ENCODE assay signal across 14 cellular contexts in the genomic region with DNA sequence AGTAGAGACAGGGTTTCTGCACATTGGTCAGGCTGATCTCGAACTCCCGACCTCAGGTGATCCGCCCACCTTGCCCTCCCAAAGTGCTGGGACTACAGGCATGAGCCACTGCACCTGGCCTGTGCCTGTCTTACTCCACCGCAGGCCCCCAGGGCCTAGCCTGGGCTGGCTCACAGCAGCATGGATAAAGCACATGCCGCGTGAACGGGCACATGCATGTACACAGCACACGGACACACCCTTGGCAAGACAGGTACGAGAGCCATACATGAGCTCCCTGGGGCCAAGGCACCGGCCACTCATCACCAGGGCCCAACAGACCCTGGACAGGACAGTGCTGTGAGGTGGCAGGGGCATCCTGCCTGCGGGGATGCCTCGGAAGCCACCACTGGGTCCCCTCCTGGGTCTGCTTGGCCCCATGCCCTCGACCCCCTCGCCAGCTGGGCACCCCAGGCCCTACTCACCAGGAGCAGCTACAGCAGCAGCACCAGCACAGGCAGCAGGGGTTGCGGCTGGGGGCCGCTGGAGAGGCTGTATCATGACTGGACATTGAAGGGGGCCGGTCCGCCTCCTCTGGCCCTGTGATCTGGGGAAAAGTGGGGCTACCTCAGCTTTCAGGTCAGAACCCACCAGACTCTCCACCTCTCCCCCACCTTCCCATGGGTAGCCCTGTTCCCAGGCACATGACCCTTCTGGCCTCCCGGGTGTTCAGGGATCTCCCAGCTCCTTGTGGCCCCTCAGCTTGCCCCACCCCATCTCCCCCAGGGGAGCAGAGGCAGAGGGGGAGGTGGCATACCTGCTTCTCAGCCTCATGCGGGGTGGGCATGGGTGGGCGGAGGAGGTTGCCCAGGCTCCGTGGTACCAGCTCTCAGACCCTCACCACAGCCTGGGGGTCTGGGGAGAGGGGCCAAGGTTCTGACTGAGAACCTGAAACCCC. TPM values are rescaled to one million over a fixed set of nuclear protein-coding genes. Genes with fewer than 3 reads are reported as not detected.
A peak's percentile ranks its signal among the peaks of the same experiment; 100 is the strongest.
DNase-seq lines count a peak whose midpoint lies in the region; ATAC-seq, FAIRE-seq and TF ChIP-seq lines count a peak whose summit lies in the region.
"Had no signal": no experiment of that assay in that cellular context is flagged by ENCODE, and none has a peak within 500 bp of the region (broad histone marks: within the 10 kb centered on the region; RNA-seq: fewer than 3 reads in every experiment).

No MANE protein-coding gene starts in this region.

- intact Hi-C loops in CD4-positive, alpha-beta T cell (cut with DNase I, micrococcal nuclease) = loop anchor here in 1 of 2 experiments (5.0 kb wide), 1 partner anchor 34 kb away; no protein-coding TSS in a partner anchor
- intact Hi-C loops in natural killer cell (cut with micrococcal nuclease) = no loop called here

- H3K36me3 Mint-ChIP-seq in CD4-positive, alpha-beta T cell (ENCODE audit: low read depth) = peaks cover 33% of the 10 kb centered on the region
- peaks cover 5% of the 10 kb centered on the region for H3K36me3 Mint-ChIP-seq in activated naive CD8-positive, alpha-beta T cell treated with anti-CD3 and anti-CD28 coated beads for 36 hours
- H3K36me3 Mint-ChIP-seq in natural killer cell (no peaks in the 10 kb centered on the region), neural progenitor cell (no peaks in the 10 kb centered on the region)

- no peak overlapping the region for H3K4me3 ChIP-seq in neural progenitor cell

- H3K4me1 Mint-ChIP-seq in CD4-positive, alpha-beta T cell (ENCODE audit: low read depth) = peaks cover 24% of the 10 kb centered on the region
- peaks cover 13% of the 10 kb centered on the region for H3K4me1 Mint-ChIP-seq in activated naive CD8-positive, alpha-beta T cell treated with anti-CD3 and anti-CD28 coated beads for 36 hours
- H3K4me1 Mint-ChIP-seq in natural killer cell = peaks cover 11 to 43% of the 10 kb centered on the region in 2 donors
- H3K4me1 Mint-ChIP-seq in neural progenitor cell = peaks cover 13% of the 10 kb centered on the region

- peaks cover 26% of the 10 kb centered on the region for H3F3A ChIP-seq in neural progenitor cell (ENCODE audit: low read depth)

- H4K20me1 ChIP-seq in neural progenitor cell (ENCODE audit: low read depth) = peaks cover 1% of the 10 kb centered on the region

- ATAC-seq in CD4-positive, alpha-beta T cell (ENCODE audit: poor library complexity) = no peak
- ATAC-seq in natural killer cell (no peak), GM19324 (IDR thresholded peaks at IDR 0.05; ENCODE audit: low FRiP score, unreplicated experiment) (no peak)

- H3K27me3 Mint-ChIP-seq in CD4-positive, alpha-beta T cell = no peaks in the 10 kb centered on the region
- H3K27me3 Mint-ChIP-seq in activated naive CD8-positive, alpha-beta T cell treated with anti-CD3 and anti-CD28 coated beads for 36 hours = peaks cover under 1% of the 10 kb centered on the region
- H3K27me3 Mint-ChIP-seq in natural killer cell (ENCODE audit: low read depth in 2 of 2) (no peaks in the 10 kb centered on the region), neural progenitor cell (ENCODE audit: insufficient read depth, low read depth) (no peaks in the 10 kb centered on the region)

- no peaks in the 10 kb centered on the region for H3K9me3 ChIP-seq in CD4-positive, alpha-beta T cell (ENCODE audit: control insufficient read depth, low read length)
- no peaks in the 10 kb centered on the region for H3K9me3 ChIP-seq in neural progenitor cell (ENCODE audit: low read depth)

- no peak overlapping the region for H3K4me2 ChIP-seq in neural progenitor cell

- TF ChIP-seq CTCF in CD4-positive, alpha-beta T cell (IDR thresholded peaks at IDR 0.05) = no peak
- TF ChIP-seq CTCF in natural killer cell (IDR thresholded peaks at IDR 0.05) (no peak), neural progenitor cell (IDR thresholded peaks at IDR 0.05) (no peak)

- peak; percentile 68 for FAIRE-seq in GM12891 (lab: Jason Lieb, UNC)
- FAIRE-seq: bronchial epithelial cell had no signal

- peak overlapping the region; percentile 56 for H3K4me3 Mint-ChIP-seq in CD4-positive, alpha-beta T cell
- H3K4me3 Mint-ChIP-seq in activated naive CD8-positive, alpha-beta T cell treated with anti-CD3 and anti-CD28 coated beads for 36 hours = peak overlapping the region; percentile 60
- H3K4me3 Mint-ChIP-seq in natural killer cell (no peak overlapping the region), neural progenitor cell (no peak overlapping the region)

- peak overlapping the region; percentile 80 for H3K27ac ChIP-seq in CD4-positive, alpha-beta T cell (ENCODE audit: low read depth, low read length)
- H3K27ac ChIP-seq in neural progenitor cell = no peak overlapping the region
- H3K27ac ChIP-seq: epithelial cell of prostate, parathyroid adenoma had no signal

- peaks cover 10% of the 10 kb centered on the region for H3K4me1 ChIP-seq in neural progenitor cell

- H2AFZ ChIP-seq in neural progenitor cell (replicated peaks) = no peak overlapping the region
- H2AFZ ChIP-seq: parathyroid adenoma had no signal

- CTCF ChIA-PET in CD4-positive, alpha-beta T cell (lab: Charles Lee) = interaction anchor here (1.5 to 3.0 kb wide), 2 partner anchors 10 to 38 kb away, joined by 3 to 12 read pairs; no protein-coding TSS in a partner anchor

- H3K27me3 ChIP-seq in CD4-positive, alpha-beta T cell (ENCODE audit: control insufficient read depth, insufficient read depth, low read length) = no peaks in the 10 kb centered on the region
- H3K27me3 ChIP-seq in neural progenitor cell = peaks cover 22% of the 10 kb centered on the region

- no peak for TF ChIP-seq POLR2A in GM12891 (IDR thresholded peaks at IDR 0.05; ENCODE audit: low read depth, low read length)

- POLR2A ChIA-PET in CD4-positive, alpha-beta T cell (lab: Charles Lee) = interaction anchor here (1.2 to 3.2 kb wide), 4 partner anchors 7 to 96 kb away, joined by 3 to 13 read pairs (median 6); a partner anchor contains a TSS

- no peaks in the 10 kb centered on the region for H3K9me3 Mint-ChIP-seq in CD4-positive, alpha-beta T cell
- no peaks in the 10 kb centered on the region for H3K9me3 Mint-ChIP-seq in activated naive CD8-positive, alpha-beta T cell treated with anti-CD3 and anti-CD28 coated beads for 36 hours
- H3K9me3 Mint-ChIP-seq in natural killer cell (no peaks in the 10 kb centered on the region), neural progenitor cell (no peaks in the 10 kb centered on the region)

- no peak for DNase-seq in CD4-positive, alpha-beta T cell
- DNase-seq in GM12891 (ENCODE audit: insufficient read length, low spot score) (no peak), natural killer cell (no peak), HK-2 (ENCODE audit: unreplicated experiment) (no peak), neural progenitor cell (ENCODE audit: low spot score) (no peak)
- no peak for DNase-seq in activated naive CD8-positive, alpha-beta T cell treated with anti-CD3 and anti-CD28 coated beads for 36 hours
- no peak for DNase-seq in stimulated activated CD4-positive, alpha-beta T cell treated with anti-CD3 and anti-CD28 coated beads, Interleukin-1b, Interleukin-23, amount 100 ng/mL, for 48 hours
- DNase-seq: NCI-H1105; NCI-H510A treated with DMSO at 0.1 percent for 48 hours; stimulated activated CD4-positive, alpha-beta T cell treated with anti-CD3 and anti-CD28 coated beads, Interleukin-4, amount 100 ng/mL, for 1 hour had no signal

- no peaks in the 10 kb centered on the region for H3K79me2 ChIP-seq in neural progenitor cell (ENCODE audit: low read depth)
- H3K79me2 ChIP-seq: parathyroid adenoma had no signal

- no peak overlapping the region for H3K9ac ChIP-seq in neural progenitor cell
- H3K9ac ChIP-seq: parathyroid adenoma had no signal

- peak overlapping the region; percentile 86 for H3K27ac Mint-ChIP-seq in CD4-positive, alpha-beta T cell
- H3K27ac Mint-ChIP-seq in activated naive CD8-positive, alpha-beta T cell treated with anti-CD3 and anti-CD28 coated beads for 36 hours = peak overlapping the region; percentile 83
- peak overlapping the region; percentile 41 to 92 for H3K27ac Mint-ChIP-seq in natural killer cell
- H3K27ac Mint-ChIP-seq in neural progenitor cell = no peak overlapping the region

- H3K36me3 ChIP-seq in neural progenitor cell = no peaks in the 10 kb centered on the region

TF ChIP-seq in GM12891, 5 proteins besides CTCF, POLR2A, EP300 and RAD21:
- no peak for TF ChIP-seq SPI1 (IDR thresholded peaks at IDR 0.05; ENCODE audit: low read depth, low read length)
- no peak for TF ChIP-seq POLR2AphosphoS5 (IDR thresholded peaks at IDR 0.05; ENCODE audit: low read depth, low read length)
- TF ChIP-seq TAF1 (IDR thresholded peaks at IDR 0.05; ENCODE audit: low read depth, low read length) = no peak
- TF ChIP-seq POU2F2 (IDR thresholded peaks at IDR 0.05; ENCODE audit: low read depth, low read length) = no peak
- TF ChIP-seq PAX5 (IDR thresholded peaks at IDR 0.05; ENCODE audit: insufficient read depth, low read length, severe bottlenecking) = no peak

RNA-seq across cellular contexts. Expression of a gene that starts 3.0 kb away (rescaled TPM):
- 10 to 100 TPM in 1 of 2 experiments, 1 to 10 TPM in 1; 9.7 to 14.8 TPM for total RNA-seq in CD4-positive, alpha-beta T cell
- polyA plus RNA-seq in GM12891 (2012; ENCODE audit: low read depth, missing spikeins) = 27.9 TPM
- 10 to 100 TPM; 26.4 to 31.8 TPM for total RNA-seq in activated naive CD8-positive, alpha-beta T cell treated with anti-CD3 and anti-CD28 coated beads for 36 hours
- total RNA-seq in natural killer cell (10 to 100 TPM; 61.9 to 76.4 (median 68.2) TPM), neural progenitor cell (ENCODE audit: low replicate concordance) (2.0 and 11.0 TPM in 2 replicates)

RNA-seq across cellular contexts. Expression of a gene that starts 3.6 kb away (rescaled TPM):
- 1 to 10 TPM; 1.0 to 1.2 TPM for total RNA-seq in CD4-positive, alpha-beta T cell
- 0.68 TPM for polyA plus RNA-seq in GM12891 (2012; ENCODE audit: low read depth, missing spikeins)
- total RNA-seq in activated naive CD8-positive, alpha-beta T cell treated with anti-CD3 and anti-CD28 coated beads for 36 hours = under 1 TPM; 0.16 to 0.25 TPM
- total RNA-seq in natural killer cell (1 to 10 TPM; 1.2 to 2.2 (median 1.4) TPM), neural progenitor cell (ENCODE audit: low replicate concordance) (1.3 and 3.3 TPM in 2 replicates)

RNA-seq across cellular contexts. Expression of a gene that starts 7.9 kb away (rescaled TPM):
- under 1 TPM; 0.30 to 0.39 TPM for total RNA-seq in CD4-positive, alpha-beta T cell
- not detected for polyA plus RNA-seq in GM12891 (2012; ENCODE audit: low read depth, missing spikeins)
- under 1 TPM; 0.47 to 0.50 TPM for total RNA-seq in activated naive CD8-positive, alpha-beta T cell treated with anti-CD3 and anti-CD28 coated beads for 36 hours
- total RNA-seq in natural killer cell = not detected
- total RNA-seq in neural progenitor cell (ENCODE audit: low replicate concordance) = 0.99 TPM in 1 of 2 replicates, not detected in the other
- total RNA-seq: bronchial epithelial cell had no signal

RNA-seq across cellular contexts. Expression of a gene that starts 13.3 kb away (rescaled TPM):
- total RNA-seq in CD4-positive, alpha-beta T cell = 10 to 100 TPM; 28.4 to 29.9 TPM
- 34.5 TPM for polyA plus RNA-seq in GM12891 (2012; ENCODE audit: low read depth, missing spikeins)
- total RNA-seq in activated naive CD8-positive, alpha-beta T cell treated with anti-CD3 and anti-CD28 coated beads for 36 hours = 10 to 100 TPM; 37.8 to 38.6 TPM
- total RNA-seq in natural killer cell (10 to 100 TPM; 25.0 to 28.7 (median 28.5) TPM), neural progenitor cell (ENCODE audit: low replicate concordance) (23.2 and 51.2 TPM in 2 replicates)

RNA-seq across cellular contexts. Expression of a gene that starts 26.9 kb away (rescaled TPM):
- total RNA-seq in CD4-positive, alpha-beta T cell = not detected
- polyA plus RNA-seq in GM12891 (2012; ENCODE audit: low read depth, missing spikeins) = 0.13 TPM
- not detected for total RNA-seq in activated naive CD8-positive, alpha-beta T cell treated with anti-CD3 and anti-CD28 coated beads for 36 hours
- not detected for total RNA-seq in natural killer cell
- total RNA-seq in neural progenitor cell (ENCODE audit: low replicate concordance) = not detected in 2 replicates
- total RNA-seq: bronchial epithelial cell had no signal

Comparison
In these comparisons a context has a peak if more than half of its experiments do, and no peak if none do; other contexts are left out.
1. H3K4me3 Mint-ChIP-seq: peak in CD4-positive, alpha-beta T cell (single experiment) and activated naive CD8-positive, alpha-beta T cell treated with anti-CD3 and anti-CD28 coated beads for 36 hours (single experiment); none in natural killer cell (single experiment) and neural progenitor cell (single experiment).